Comparison of ENCODE assay signal across 8 cellular contexts in genomic region chr4:83454626-83455025, GRCh38. TPM values are rescaled to one million over a fixed set of nuclear protein-coding genes. Genes with fewer than 3 reads are reported as not detected.
DNase-seq lines count a peak whose midpoint lies in the region; ATAC-seq and TF ChIP-seq lines count a peak whose summit lies in the region.

No MANE protein-coding gene starts in this region.

- no peak for TF ChIP-seq EP300 in neural cell (conservative IDR thresholded peaks at IDR 0.05; ENCODE audit: poor library complexity, severe bottlenecking)

- no peaks in the 10 kb centered on the region for H3K9me2 ChIP-seq in neural cell (ENCODE audit: insufficient read depth, low read length)

- no peak for TF ChIP-seq CTCF in Peyer's patch (IDR thresholded peaks at IDR 0.05)
- TF ChIP-seq CTCF in epithelial cell of esophagus (IDR thresholded peaks at IDR 0.05; ENCODE audit: insufficient read depth, low read depth, low read length, missing control alignments), result no peak
- TF ChIP-seq CTCF in neural cell (IDR thresholded peaks at IDR 0.05; ENCODE audit: poor library complexity, severe bottlenecking), result no peak

- H3K9ac ChIP-seq in neural cell (ENCODE audit: low read length), result peak overlapping the region; percentile 77

- H3K36me3 ChIP-seq in Peyer's patch (peaks cover 0 to 16% (median 0%) of the 10 kb centered on the region in 3 donors), neural cell (ENCODE audit: insufficient read depth, low read length) (no peaks in the 10 kb centered on the region)

- H3K79me2 ChIP-seq in neural cell (replicated peaks; ENCODE audit: insufficient read depth, low read length), result peaks cover 25% of the 10 kb centered on the region

- no peaks in the 10 kb centered on the region for H3F3A ChIP-seq in neural cell (ENCODE audit: insufficient read depth, low read length, poor library complexity, severe bottlenecking)

- H3K27me3 ChIP-seq in Peyer's patch (no peaks in the 10 kb centered on the region), neural cell (ENCODE audit: insufficient read depth, low read depth, low read length) (no peaks in the 10 kb centered on the region)

- H2AFZ ChIP-seq in neural cell (ENCODE audit: low read depth, low read length), result peak overlapping the region; percentile 94

- no peaks in the 10 kb centered on the region for H4K20me1 ChIP-seq in neural cell (ENCODE audit: insufficient read depth)

- H3K9me3 ChIP-seq in Peyer's patch, result no peaks in the 10 kb centered on the region
- no peaks in the 10 kb centered on the region for H3K9me3 ChIP-seq in neural cell (ENCODE audit: low read length)

- DNase-seq in EH (ENCODE audit: low read depth), result peak; percentile 13
- no peak for DNase-seq in Peyer's patch
- peak; percentile 4 for DNase-seq in epithelial cell of esophagus (ENCODE audit: low read depth)
- no peak for DNase-seq in GM19240 (ENCODE audit: insufficient read length, low spot score)
- DNase-seq in stimulated activated CD4-positive, alpha-beta T cell treated with anti-CD3 and anti-CD28 coated beads, Interleukin-12 subunit alpha, Interleukin-12 subunit beta, amount 100 ng/mL, for 4 hours, result no peak

- peak overlapping the region; percentile 86 for H3K4me2 ChIP-seq in neural cell (ENCODE audit: low read length)

- H3K4me1 ChIP-seq in Peyer's patch, result peaks cover 0 to 24% (median 4%) of the 10 kb centered on the region in 4 donors

- TF ChIP-seq POLR2A in Peyer's patch (IDR thresholded peaks at IDR 0.05), result no peak

- H3K27ac ChIP-seq in Peyer's patch, result peak overlapping the region; percentile 89 to 99 (median 94)
- no peak overlapping the region for H3K27ac ChIP-seq in neural cell (ENCODE audit: low read length)

- peak overlapping the region; percentile 63 to 76 (median 66) for H3K4me3 ChIP-seq in Peyer's patch
- H3K4me3 ChIP-seq in epithelial cell of esophagus (ENCODE audit: low read length), result peak overlapping the region; percentile 71
- H3K4me3 ChIP-seq in neural cell (ENCODE audit: low read length), result peak overlapping the region; percentile 89

- ATAC-seq in GM21360 (IDR thresholded peaks at IDR 0.05; ENCODE audit: unreplicated experiment) (no peak), HG03439 (IDR thresholded peaks at IDR 0.05; ENCODE audit: unreplicated experiment) (no peak)

- no peak for TF ChIP-seq RAD21 in neural cell (conservative IDR thresholded peaks at IDR 0.05)

TF ChIP-seq in neural cell, 6 proteins besides CTCF, POLR2A, EP300 and RAD21:
- TF ChIP-seq REST (IDR thresholded peaks at IDR 0.05; ENCODE audit: borderline replicate concordance) (no peak), MXI1 (conservative IDR thresholded peaks at IDR 0.05; ENCODE audit: poor library complexity, severe bottlenecking) (no peak), POLR2AphosphoS5 (IDR thresholded peaks at IDR 0.05) (no peak), TAF1 (IDR thresholded peaks at IDR 0.05; ENCODE audit: low read depth) (no peak), EZH2 (IDR thresholded peaks at IDR 0.05; ENCODE audit: borderline replicate concordance, insufficient read depth, low read length, poor library complexity, severe bottlenecking) (no peak)
TF ChIP-seq in neural cell: peak in this region for 0.

RNA-seq across cellular contexts. Expression of gene HELQ, which starts 1.0 kb away (rescaled TPM):
- total RNA-seq in Peyer's patch, result 10 to 100 TPM; 17.0 to 59.4 (median 20.4) TPM
- polyA plus RNA-seq in neural cell, result 10.4 and 18.0 TPM in 2 replicates
- 14.1 and 20.1 TPM in 2 replicates for polyA minus RNA-seq in neural cell

RNA-seq across cellular contexts. Expression of gene MRPS18C, which starts 1.2 kb away (rescaled TPM):
- 10 to 100 TPM in 3 of 4 donors, 1 to 10 TPM in 1; 9.9 to 30.8 (median 22.7) TPM for total RNA-seq in Peyer's patch
- 56.0 and 60.6 TPM in 2 replicates for polyA plus RNA-seq in neural cell
- 37.3 and 40.4 TPM in 2 replicates for polyA minus RNA-seq in neural cell

RNA-seq across cellular contexts. Expression of gene ABRAXAS1, which starts 30.3 kb away (rescaled TPM):
- total RNA-seq in Peyer's patch, result 10 to 100 TPM in 1 of 4 donors, 1 to 10 TPM in 3; 3.7 to 10.7 (median 7.6) TPM
- polyA plus RNA-seq in neural cell, result 1.1 and 1.4 TPM in 2 replicates
- polyA minus RNA-seq in neural cell, result 2.9 and 3.1 TPM in 2 replicates

Comparison
In these comparisons a context has a peak if more than half of its experiments do, and no peak if none do; other contexts are left out.
1. DNase-seq: peak in EH (single experiment) and epithelial cell of esophagus (single experiment); none in Peyer's patch (0 of 3), GM19240 (single experiment) and stimulated activated CD4-positive, alpha-beta T cell treated with anti-CD3 and anti-CD28 coated beads, Interleukin-12 subunit alpha, Interleukin-12 subunit beta, amount 100 ng/mL, for 4 hours (single experiment).
2. Peak in every context shown above with its lines, with median percentiles within 50 percentile points of each other: H3K4me3 ChIP-seq.